14 cellular contexts compared by ENCODE assay signal in genomic region chr9:129071526-129072131, GRCh38. TPM values are rescaled to one million over a fixed set of nuclear protein-coding genes. Genes with fewer than 3 reads are reported as not detected.
DNase-seq lines count a peak whose midpoint lies in the region; ATAC-seq, FAIRE-seq and TF ChIP-seq lines count a peak whose summit lies in the region.
"Had no signal": no experiment of that assay in that cellular context is flagged by ENCODE, and none has a peak within 500 bp of the region (broad histone marks: within the 10 kb centered on the region; RNA-seq: fewer than 3 reads in every experiment).

No MANE protein-coding gene starts in this region.

- no peaks in the 10 kb centered on the region for H3K9me3 Mint-ChIP-seq in CD4-positive, alpha-beta memory T cell
- H3K9me3 Mint-ChIP-seq in WTC11: no peaks in the 10 kb centered on the region
- H3K9me3 Mint-ChIP-seq: natural killer cell had no signal

- no peaks in the 10 kb centered on the region for H3K9me3 ChIP-seq in CD4-positive, alpha-beta memory T cell (ENCODE audit: control insufficient read depth in 1 of 2, low read length in 2 of 2)
- no peaks in the 10 kb centered on the region for H3K9me3 ChIP-seq in iPS-15b (ENCODE audit: control insufficient read depth, insufficient read depth, low read length)

- peaks cover 61% of the 10 kb centered on the region for H3K4me1 ChIP-seq in CD4-positive, alpha-beta memory T cell (ENCODE audit: insufficient read depth, low read length)
- H3K4me1 ChIP-seq in iPS-15b (ENCODE audit: control insufficient read depth, insufficient read depth, low read length): peaks cover 12% of the 10 kb centered on the region

- no peaks in the 10 kb centered on the region for H3K27me3 ChIP-seq in CD4-positive, alpha-beta memory T cell (ENCODE audit: insufficient read depth, low read length)
- H3K27me3 ChIP-seq in H7 (ENCODE audit: control insufficient read depth, insufficient read depth, low read length) (no peaks in the 10 kb centered on the region), iPS-15b (ENCODE audit: control insufficient read depth, insufficient read depth, low read length) (no peaks in the 10 kb centered on the region)

- no peaks in the 10 kb centered on the region for H3K27me3 Mint-ChIP-seq in CD4-positive, alpha-beta memory T cell
- H3K27me3 Mint-ChIP-seq in WTC11 (ENCODE audit: low read depth): no peaks in the 10 kb centered on the region

- ATAC-seq in WTC11 (peak; percentile 90), GM21825 (IDR thresholded peaks at IDR 0.05; ENCODE audit: unreplicated experiment) (no peak)
- ATAC-seq: natural killer cell, sciatic nerve had no signal

- peaks cover 6 to 15% of the 10 kb centered on the region in 2 donors for H3K36me3 Mint-ChIP-seq in CD4-positive, alpha-beta memory T cell
- peaks cover 11% of the 10 kb centered on the region for H3K36me3 Mint-ChIP-seq in WTC11
- H3K36me3 Mint-ChIP-seq: natural killer cell had no signal

- H3K4me1 Mint-ChIP-seq in CD4-positive, alpha-beta memory T cell: peaks cover 14 to 54% (median 28%) of the 10 kb centered on the region in 4 donors
- peaks cover 28% of the 10 kb centered on the region for H3K4me1 Mint-ChIP-seq in WTC11

- peaks cover 12% of the 10 kb centered on the region for H3K36me3 ChIP-seq in CD4-positive, alpha-beta memory T cell (ENCODE audit: insufficient read depth, low read length)
- H3K36me3 ChIP-seq in H7 (replicated peaks; ENCODE audit: control insufficient read depth, insufficient read depth, low read length) (peaks cover 9% of the 10 kb centered on the region), iPS-15b (ENCODE audit: control insufficient read depth, insufficient read depth, low read length) (peaks cover 28% of the 10 kb centered on the region)

- H3K4me3 ChIP-seq in CD4-positive, alpha-beta memory T cell (ENCODE audit: low read length in 2 of 2): no peak overlapping the region
- no peak overlapping the region for H3K4me3 ChIP-seq in H7 (ENCODE audit: insufficient read depth, low read depth, low read length)
- H3K4me3 ChIP-seq in iPS-15b (ENCODE audit: low read depth, low read length): peak overlapping the region; percentile 12

- peak overlapping the region in 4 of 8 donors; percentile 21 to 58 (median 34) for H3K4me3 Mint-ChIP-seq in CD4-positive, alpha-beta memory T cell
- H3K4me3 Mint-ChIP-seq in WTC11: peak overlapping the region; percentile 62
- H3K4me3 Mint-ChIP-seq: natural killer cell had no signal

- no peak overlapping the region for H3K27ac ChIP-seq in CD4-positive, alpha-beta memory T cell (ENCODE audit: low read depth, low read length)

- peak overlapping the region; percentile 60 for H3K9ac ChIP-seq in iPS-15b (ENCODE audit: low read depth, low read length)

- TF ChIP-seq CTCF in WTC11 (IDR thresholded peaks at IDR 0.05): no peak

- intact Hi-C loops in CD4-positive, alpha-beta memory T cell (cut with micrococcal nuclease): no loop called here

- CTCF ChIA-PET in CD4-positive, alpha-beta memory T cell (lab: Charles Lee; ENCODE audit: partially characterized antibody): interaction anchor here (1.1 kb wide), 1 partner anchor 60 kb away, joined by 3 read pairs; no protein-coding TSS in a partner anchor
- CTCF ChIA-PET in WTC11 (lab: Charles Lee): interaction anchor here (0.6 to 2.4 kb wide), 5 partner anchors 9 to 43 kb away, joined by 3 to 10 read pairs (median 4); partner anchors contain the start of genes DOLPP1 and SH3GLB2

- POLR2A ChIA-PET in CD4-positive, alpha-beta memory T cell (lab: Charles Lee; ENCODE audit: partially characterized antibody): interaction anchor here (1.7 to 3.3 kb wide), 2 partner anchors 9 kb away, joined by 7 to 19 read pairs; partner anchors contain the start of gene DOLPP1
- POLR2A ChIA-PET in WTC11 (lab: Charles Lee): interaction anchor here (0.7 to 1.4 kb wide), 4 partner anchors 9 to 1142 kb away, joined by 3 to 5 read pairs (median 3); partner anchors contain the start of gene DOLPP1

- no peak for FAIRE-seq in frontal cortex (lab: Jason Lieb, UNC)
- FAIRE-seq: endothelial cell of umbilical vein had no signal

- peak; percentile 22 to 51 (median 45) for DNase-seq in CD4-positive, alpha-beta memory T cell
- DNase-seq in H7 (peak; percentile 90), WTC11 (ENCODE audit: low spot score) (peak; percentile 92), AML-193 (lab: John Stamatoyannopoulos, UW) (no peak), NCI-H2227 treated with DMSO at 0.1 percent for 48 hours (lab: John Stamatoyannopoulos, UW) (no peak), frontal cortex (ENCODE audit: low spot score in 2 of 2) (no peak)
- DNase-seq: COR-L47; natural killer cell; NCI-H1436 treated with DMSO at 0.1 percent for 48 hours; NK-92 treated with Interleukin-12 subunit alpha and Interleukin-12 subunit beta, amount 100 ng/mL, for 24 hours had no signal

- H3K27ac Mint-ChIP-seq in CD4-positive, alpha-beta memory T cell: peak overlapping the region; percentile 25 to 91 (median 83)
- H3K27ac Mint-ChIP-seq in WTC11: peak overlapping the region; percentile 97
- H3K27ac Mint-ChIP-seq: natural killer cell had no signal

TF ChIP-seq in WTC11, 78 proteins besides CTCF, POLR2A, EP300 and RAD21 (continues in another document):
- TF ChIP-seq KAT7 (CRISPR knock-in tag; IDR thresholded peaks at IDR 0.05; ENCODE audit: borderline replicate concordance) (0 out of 2 replicates have a peak, but pooled peaks have one; percentile 44), FOXP4 (CRISPR knock-in tag; IDR thresholded peaks at IDR 0.05) (peak; percentile 57; the same call in 1 of the 2 replicates)
- TF ChIP-seq, protein P1, sequence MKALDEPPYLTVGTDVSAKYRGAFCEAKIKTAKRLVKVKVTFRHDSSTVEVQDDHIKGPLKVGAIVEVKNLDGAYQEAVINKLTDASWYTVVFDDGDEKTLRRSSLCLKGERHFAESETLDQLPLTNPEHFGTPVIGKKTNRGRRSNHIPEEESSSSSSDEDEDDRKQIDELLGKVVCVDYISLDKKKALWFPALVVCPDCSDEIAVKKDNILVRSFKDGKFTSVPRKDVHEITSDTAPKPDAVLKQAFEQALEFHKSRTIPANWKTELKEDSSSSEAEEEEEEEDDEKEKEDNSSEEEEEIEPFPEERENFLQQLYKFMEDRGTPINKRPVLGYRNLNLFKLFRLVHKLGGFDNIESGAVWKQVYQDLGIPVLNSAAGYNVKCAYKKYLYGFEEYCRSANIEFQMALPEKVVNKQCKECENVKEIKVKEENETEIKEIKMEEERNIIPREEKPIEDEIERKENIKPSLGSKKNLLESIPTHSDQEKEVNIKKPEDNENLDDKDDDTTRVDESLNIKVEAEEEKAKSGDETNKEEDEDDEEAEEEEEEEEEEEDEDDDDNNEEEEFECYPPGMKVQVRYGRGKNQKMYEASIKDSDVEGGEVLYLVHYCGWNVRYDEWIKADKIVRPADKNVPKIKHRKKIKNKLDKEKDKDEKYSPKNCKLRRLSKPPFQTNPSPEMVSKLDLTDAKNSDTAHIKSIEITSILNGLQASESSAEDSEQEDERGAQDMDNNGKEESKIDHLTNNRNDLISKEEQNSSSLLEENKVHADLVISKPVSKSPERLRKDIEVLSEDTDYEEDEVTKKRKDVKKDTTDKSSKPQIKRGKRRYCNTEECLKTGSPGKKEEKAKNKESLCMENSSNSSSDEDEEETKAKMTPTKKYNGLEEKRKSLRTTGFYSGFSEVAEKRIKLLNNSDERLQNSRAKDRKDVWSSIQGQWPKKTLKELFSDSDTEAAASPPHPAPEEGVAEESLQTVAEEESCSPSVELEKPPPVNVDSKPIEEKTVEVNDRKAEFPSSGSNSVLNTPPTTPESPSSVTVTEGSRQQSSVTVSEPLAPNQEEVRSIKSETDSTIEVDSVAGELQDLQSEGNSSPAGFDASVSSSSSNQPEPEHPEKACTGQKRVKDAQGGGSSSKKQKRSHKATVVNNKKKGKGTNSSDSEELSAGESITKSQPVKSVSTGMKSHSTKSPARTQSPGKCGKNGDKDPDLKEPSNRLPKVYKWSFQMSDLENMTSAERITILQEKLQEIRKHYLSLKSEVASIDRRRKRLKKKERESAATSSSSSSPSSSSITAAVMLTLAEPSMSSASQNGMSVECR (CRISPR knock-in tag; IDR thresholded peaks at IDR 0.05; ENCODE audit: borderline replicate concordance): no peak

RNA-seq across cellular contexts. Expression of gene DOLPP1, which starts 9.3 kb away (rescaled TPM):
- 10 to 100 TPM; 11.4 to 13.0 TPM for total RNA-seq in CD4-positive, alpha-beta memory T cell
- 10 to 100 TPM; 10.1 to 12.8 TPM for polyA plus RNA-seq in CD4-positive, alpha-beta memory T cell
- total RNA-seq in H7 (2014; rRNA removed; shearing (Covaris generic)): 41.3 and 42.5 TPM in 2 replicates
- total RNA-seq in WTC11 (2021) (30.4 to 35.6 TPM (median 32.7 TPM) in 3 replicates), frontal cortex (16.7 TPM)

RNA-seq across cellular contexts. Expression of gene MIGA2, which starts 35.2 kb away (rescaled TPM):
- total RNA-seq in CD4-positive, alpha-beta memory T cell: 10 to 100 TPM; 80.5 to 84.2 TPM
- polyA plus RNA-seq in CD4-positive, alpha-beta memory T cell: 10 to 100 TPM in 1 of 2 donors, 1 to 10 TPM in 1; 6.6 to 11.6 TPM
- total RNA-seq in H7 (2014; rRNA removed; shearing (Covaris generic)): 26.4 and 33.8 TPM in 2 replicates
- total RNA-seq in WTC11 (2021) (39.9 to 61.7 TPM (median 48.0 TPM) in 3 replicates), frontal cortex (12.6 TPM)

RNA-seq across cellular contexts. Expression of gene CRAT, which starts 39.0 kb away (rescaled TPM):
- total RNA-seq in CD4-positive, alpha-beta memory T cell: 10 to 100 TPM; 11.2 to 12.4 TPM
- 10 to 100 TPM in 1 of 2 donors, 1 to 10 TPM in 1; 8.7 to 21.0 TPM for polyA plus RNA-seq in CD4-positive, alpha-beta memory T cell
- total RNA-seq in H7 (2014; rRNA removed; shearing (Covaris generic)): 13.6 and 14.9 TPM in 2 replicates
- total RNA-seq in WTC11 (2021): 17.2 to 19.1 TPM (median 17.5 TPM) in 3 replicates
- total RNA-seq in frontal cortex: 12.2 TPM

RNA-seq across cellular contexts. Expression of gene PTPA, which starts 39.6 kb away (rescaled TPM):
- total RNA-seq in CD4-positive, alpha-beta memory T cell: 10 to 100 TPM; 49.0 to 51.3 TPM
- 10 to 100 TPM; 10.8 to 14.1 TPM for polyA plus RNA-seq in CD4-positive, alpha-beta memory T cell
- 160 and 166 TPM in 2 replicates for total RNA-seq in H7 (2014; rRNA removed; shearing (Covaris generic))
- total RNA-seq in WTC11 (2021) (181 to 186 TPM (median 186 TPM) in 3 replicates), frontal cortex (55.0 TPM)

RNA-seq across cellular contexts. Expression of gene SH3GLB2, which starts 43.5 kb away (rescaled TPM):
- total RNA-seq in CD4-positive, alpha-beta memory T cell: 100 to 1,000 TPM; 111 to 113 TPM
- polyA plus RNA-seq in CD4-positive, alpha-beta memory T cell: 10 to 100 TPM; 23.8 to 43.5 TPM
- 79.1 and 80.1 TPM in 2 replicates for total RNA-seq in H7 (2014; rRNA removed; shearing (Covaris generic))
- total RNA-seq in WTC11 (2021) (59.7 to 65.7 TPM (median 62.9 TPM) in 3 replicates), frontal cortex (60.3 TPM)

Comparison
In these comparisons a context has a peak if more than half of its experiments do, and no peak if none do; other contexts are left out.
1. DNase-seq: peak in CD4-positive, alpha-beta memory T cell (5 of 5), H7 (single experiment) and WTC11 (single experiment); none in AML-193 (0 of 2), NCI-H2227 treated with DMSO at 0.1 percent for 48 hours (single experiment) and frontal cortex (0 of 2).